ENCODE assay signal across 7 cellular contexts in genomic region chrX:47644557-47645091, GRCh38. TPM values are rescaled to one million over a fixed set of nuclear protein-coding genes. Genes with fewer than 3 reads are reported as not detected.
A peak's percentile ranks its signal among the peaks of the same experiment; 100 is the strongest.
DNase-seq lines count a peak whose midpoint lies in the region; ATAC-seq and TF ChIP-seq lines count a peak whose summit lies in the region.
"Had no signal": no experiment of that assay in that cellular context is flagged by ENCODE, and none has a peak within 500 bp of the region (broad histone marks: within the 10 kb centered on the region; RNA-seq: fewer than 3 reads in every experiment).

No MANE protein-coding gene starts in this region.

- intact Hi-C loops in activated CD4-positive, alpha-beta T cell treated with anti-CD3 and anti-CD28 coated beads for 36 hours (cut with DNase I, micrococcal nuclease) = loop anchor here in 1 of 2 experiments (5.0 kb wide), 1 partner anchor 78 kb away; no protein-coding TSS in a partner anchor
- intact Hi-C loops in spleen (cut with DNase I; ENCODE audit: low total_unique reads) = no loop called here

- peaks cover 0 to 28% (median 13%) of the 10 kb centered on the region in 6 donors for H3K36me3 ChIP-seq in spleen

- H3K27ac Mint-ChIP-seq in activated CD4-positive, alpha-beta T cell treated with anti-CD3 and anti-CD28 coated beads for 36 hours = peak overlapping the region; percentile 67
- H3K27ac Mint-ChIP-seq in chondrocyte (ENCODE audit: unreplicated experiment) = peak overlapping the region; percentile 75

- WGBS in spleen, 5 donors = 56 to 81% (median 70%) methylated on average over 12 of the region's 12 CpGs

- POLR2A ChIA-PET in activated CD4-positive, alpha-beta T cell treated with anti-CD3 and anti-CD28 coated beads for 36 hours (lab: Charles Lee) = no interaction called here

- H3K4me1 Mint-ChIP-seq in activated CD4-positive, alpha-beta T cell treated with anti-CD3 and anti-CD28 coated beads for 36 hours = peaks cover 41% of the 10 kb centered on the region
- peaks cover 20% of the 10 kb centered on the region for H3K4me1 Mint-ChIP-seq in chondrocyte (ENCODE audit: low read depth)

- peaks cover 52% of the 10 kb centered on the region for H3K36me3 Mint-ChIP-seq in activated CD4-positive, alpha-beta T cell treated with anti-CD3 and anti-CD28 coated beads for 36 hours (ENCODE audit: low read depth)
- H3K36me3 Mint-ChIP-seq in chondrocyte (ENCODE audit: low read depth) = peaks cover 17% of the 10 kb centered on the region

- CTCF ChIA-PET in activated CD4-positive, alpha-beta T cell treated with anti-CD3 and anti-CD28 coated beads for 36 hours (lab: Charles Lee) = interaction anchor here (0.6 to 2.2 kb wide), 6 partner anchors 16 to 335 kb away, joined by 3 to 5 read pairs (median 4); no protein-coding TSS in a partner anchor

- TF ChIP-seq POLR2A in spleen (IDR thresholded peaks at IDR 0.05) = no peak

- peaks cover 0 to 12% (median 0%) of the 10 kb centered on the region in 8 donors for H3K9me3 ChIP-seq in spleen

- peak; percentile 70 for TF ChIP-seq CTCF in chondrocyte (IDR thresholded peaks at IDR 0.05)
- TF ChIP-seq CTCF in spleen (IDR thresholded peaks at IDR 0.05 in 8 of 11, conservative IDR thresholded peaks at IDR 0.05 in 3 of 11) = peak in 10 of 11 experiments; percentile 6 to 45 (median 27)

- H3K27me3 Mint-ChIP-seq in activated CD4-positive, alpha-beta T cell treated with anti-CD3 and anti-CD28 coated beads for 36 hours = no peaks in the 10 kb centered on the region
- H3K27me3 Mint-ChIP-seq in chondrocyte (ENCODE audit: low read depth) = no peaks in the 10 kb centered on the region

- no peak overlapping the region for H3K4me3 Mint-ChIP-seq in activated CD4-positive, alpha-beta T cell treated with anti-CD3 and anti-CD28 coated beads for 36 hours
- H3K4me3 Mint-ChIP-seq in chondrocyte (ENCODE audit: unreplicated experiment) = no peak overlapping the region

- no peak for DNase-seq in activated CD4-positive, alpha-beta T cell treated with anti-CD3 and anti-CD28 coated beads for 36 hours
- no peak for DNase-seq in activated CD4-positive, alpha-beta T cell treated with anti-CD3 and anti-CD28 coated beads for 1 hour
- DNase-seq in chondrocyte (ENCODE audit: low spot score) (no peak), spleen (no peak), NCI-H2081 treated with DMSO at 0.1 percent for 48 hours (lab: John Stamatoyannopoulos, UW) (no peak)
- DNase-seq: stimulated activated CD4-positive, alpha-beta T cell treated with anti-CD3 and anti-CD28 coated beads, Interleukin-4, amount 100 ng/mL, for 24 hours had no signal

- no peaks in the 10 kb centered on the region for H3K9me3 Mint-ChIP-seq in activated CD4-positive, alpha-beta T cell treated with anti-CD3 and anti-CD28 coated beads for 36 hours (ENCODE audit: low read depth)
- peaks cover 19% of the 10 kb centered on the region for H3K9me3 Mint-ChIP-seq in chondrocyte (ENCODE audit: low read depth)

- H3K27me3 ChIP-seq in spleen (replicated peaks in 1 of 7) = no peaks in the 10 kb centered on the region

- H3K4me1 ChIP-seq in spleen = peaks cover 0 to 47% (median 22%) of the 10 kb centered on the region in 6 donors

- ATAC-seq in activated CD4-positive, alpha-beta T cell treated with anti-CD3 and anti-CD28 coated beads for 36 hours = peak; percentile 15
- ATAC-seq in HG03460 (IDR thresholded peaks at IDR 0.05; ENCODE audit: unreplicated experiment) = no peak

- H3K27ac ChIP-seq in spleen = peak overlapping the region in 4 of 8 donors; percentile 27 to 55 (median 42)

- H3K4me3 ChIP-seq in spleen = no peak overlapping the region

RNA-seq across cellular contexts. Expression of gene ELK1, which starts 5.7 kb away (rescaled TPM):
- 100 to 1,000 TPM in 1 of 2 experiments, 10 to 100 TPM in 1; 96.8 to 117 TPM for total RNA-seq in activated CD4-positive, alpha-beta T cell treated with anti-CD3 and anti-CD28 coated beads for 36 hours
- total RNA-seq in chondrocyte = 32.6 to 37.9 TPM (median 34.7 TPM) in 3 replicates
- total RNA-seq in spleen = 10 to 100 TPM; 25.5 to 50.0 (median 31.1) TPM
- polyA plus RNA-seq in spleen = 10 to 100 TPM; 10.3 to 23.0 (median 14.5) TPM

RNA-seq across cellular contexts. Expression of gene UXT, which starts 14.4 kb away (rescaled TPM):
- 100 to 1,000 TPM; 195 to 210 TPM for total RNA-seq in activated CD4-positive, alpha-beta T cell treated with anti-CD3 and anti-CD28 coated beads for 36 hours
- total RNA-seq in chondrocyte = 72.7 to 79.4 TPM (median 75.6 TPM) in 3 replicates
- 100 to 1,000 TPM in 5 of 7 donors, 10 to 100 TPM in 2; 83.0 to 133 (median 107) TPM for total RNA-seq in spleen
- 100 to 1,000 TPM; 201 to 274 (median 237) TPM for polyA plus RNA-seq in spleen

RNA-seq across cellular contexts. Expression of gene CFP, which starts 14.9 kb away (rescaled TPM):
- total RNA-seq in activated CD4-positive, alpha-beta T cell treated with anti-CD3 and anti-CD28 coated beads for 36 hours = 1 to 10 TPM; 2.4 to 4.7 TPM
- total RNA-seq in chondrocyte (0.60 to 0.87 TPM (median 0.77 TPM) in 3 replicates), spleen (100 to 1,000 TPM in 6 of 7 donors, 10 to 100 TPM in 1; 98.2 to 180 (median 117) TPM)
- 10 to 100 TPM; 25.3 to 85.8 (median 57.5) TPM for polyA plus RNA-seq in spleen

RNA-seq across cellular contexts. Expression of gene SYN1, which starts 25.0 kb away (rescaled TPM):
- under 1 TPM; 0.82 to 0.98 TPM for total RNA-seq in activated CD4-positive, alpha-beta T cell treated with anti-CD3 and anti-CD28 coated beads for 36 hours
- total RNA-seq in chondrocyte (2.6 to 5.9 TPM (median 3.7 TPM) in 3 replicates), spleen (1 to 10 TPM in 1 of 7 donors, under 1 TPM in 6; 0.23 to 1.2 (median 0.60) TPM)
- polyA plus RNA-seq in spleen = under 1 TPM; 0.10 to 0.68 (median 0.61) TPM

Comparison
In these comparisons a context has a peak if more than half of its experiments do, and no peak if none do; other contexts are left out.
1. RNA of gene CFP, which starts 14.9 kb away (total RNA-seq): 98.2 to 180 TPM in spleen; 2.4 to 4.7 TPM in activated CD4-positive, alpha-beta T cell treated with anti-CD3 and anti-CD28 coated beads for 36 hours and 0.60 to 0.87 TPM in chondrocyte; every median in the first group is over 10 times any median in the second.